In the genomic region with DNA sequence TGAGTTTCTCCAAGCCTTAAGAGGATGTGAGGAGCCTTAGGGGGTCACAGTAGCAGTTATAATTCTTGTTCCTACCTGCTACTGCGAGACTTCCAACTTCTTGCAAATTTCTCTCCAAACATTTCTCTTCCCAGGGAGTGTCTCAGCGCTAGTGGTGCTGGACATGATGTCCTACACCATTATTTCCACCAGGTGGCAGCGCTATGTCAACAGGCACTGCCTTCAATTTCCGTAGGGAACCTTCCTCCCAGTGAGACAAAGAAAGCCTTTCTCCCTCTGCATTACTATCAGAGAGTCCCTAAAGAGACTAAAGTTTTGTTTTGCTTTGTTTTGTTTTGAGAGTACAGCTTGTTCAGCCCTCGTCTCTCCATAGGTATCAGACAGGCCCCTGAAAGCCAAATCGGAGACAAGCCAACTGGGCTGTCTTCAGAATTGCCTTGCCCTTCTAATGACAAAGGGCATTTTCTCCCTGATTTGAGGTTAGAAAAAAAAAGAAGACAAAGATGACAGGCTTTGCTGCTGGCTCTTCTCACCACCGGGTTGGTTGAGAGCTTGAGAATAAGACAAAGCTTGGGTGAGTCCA, we compare ENCODE assay signal across 1 cellular context.
TF ChIP-seq lines count a peak whose summit lies in the region.

No MANE protein-coding gene starts in this region.

TF ChIP-seq in HepG2, 621 proteins besides CTCF, POLR2A, EP300 and RAD21 (continued from another document and continues in another):
- TF ChIP-seq DMAP1 (CRISPR knock-in tag; IDR thresholded peaks at IDR 0.05) (no peak), ZNF660 (CRISPR knock-in tag; IDR thresholded peaks at IDR 0.05; ENCODE audit: borderline replicate concordance, low read depth) (no peak), RELA (CRISPR knock-in tag; IDR thresholded peaks at IDR 0.05) (no peak), IKZF1 (IDR thresholded peaks at IDR 0.05) (no peak), FOXK1 (CRISPR knock-in tag; IDR thresholded peaks at IDR 0.05; ENCODE audit: borderline replicate concordance, low read depth) (peak; percentile 89; the same call in 1 of the 2 replicates), FOSL2 (CRISPR knock-in tag; IDR thresholded peaks at IDR 0.05) (0 out of 2 replicates have a peak, but pooled peaks have one; percentile 12), ZBTB7B (CRISPR knock-in tag; IDR thresholded peaks at IDR 0.05) (no peak), ZNF713 (CRISPR knock-in tag; IDR thresholded peaks at IDR 0.05) (no peak), NFIC (IDR thresholded peaks at IDR 0.05; ENCODE audit: low read length) (no peak), STAG1 (CRISPR knock-in tag; IDR thresholded peaks at IDR 0.05) (peak; percentile 57), ZNF503 (CRISPR knock-in tag; IDR thresholded peaks at IDR 0.05) (no peak), ELF3 (CRISPR knock-in tag; IDR thresholded peaks at IDR 0.05) (0 out of 2 replicates have a peak, but pooled peaks have one; percentile 25), GFI1 (CRISPR knock-in tag; IDR thresholded peaks at IDR 0.05; ENCODE audit: borderline replicate concordance) (no peak), PRMT3 (CRISPR knock-in tag; IDR thresholded peaks at IDR 0.05; ENCODE audit: borderline replicate concordance, low read depth) (no peak), ZSCAN21 (CRISPR knock-in tag; IDR thresholded peaks at IDR 0.05; ENCODE audit: borderline replicate concordance) (no peak), ZBTB20 (CRISPR knock-in tag; IDR thresholded peaks at IDR 0.05; ENCODE audit: borderline replicate concordance, low read depth) (no peak), ZNF121 (CRISPR knock-in tag; IDR thresholded peaks at IDR 0.05) (no peak), SMARCE1 (IDR thresholded peaks at IDR 0.05; ENCODE audit: borderline replicate concordance) (no peak), SSRP1 (CRISPR knock-in tag; IDR thresholded peaks at IDR 0.05) (no peak), FOXA1 (IDR thresholded peaks at IDR 0.05) (no peak), FOXA1 (CRISPR knock-in tag; IDR thresholded peaks at IDR 0.05) (peak; percentile 99), TEAD3 (CRISPR knock-in tag; optimal IDR thresholded peaks at IDR 0.05; ENCODE audit: borderline replicate concordance) (peak; percentile 71), ZNF749 (CRISPR knock-in tag; IDR thresholded peaks at IDR 0.05; ENCODE audit: borderline replicate concordance) (no peak), SP5 (CRISPR knock-in tag; IDR thresholded peaks at IDR 0.05; ENCODE audit: borderline replicate concordance, low read depth) (no peak), FOXO1 (CRISPR knock-in tag; IDR thresholded peaks at IDR 0.05) (0 out of 2 replicates have a peak, but pooled peaks have one; percentile 50), BCL6 (CRISPR knock-in tag; IDR thresholded peaks at IDR 0.05) (no peak), MIER3 (CRISPR knock-in tag; IDR thresholded peaks at IDR 0.05; ENCODE audit: borderline replicate concordance) (peak; percentile 51; the same call in 1 of the 2 replicates), NFE2 (CRISPR knock-in tag; IDR thresholded peaks at IDR 0.05) (no peak), ZNF331 (CRISPR knock-in tag; IDR thresholded peaks at IDR 0.05) (0 out of 2 replicates have a peak, but pooled peaks have one; percentile 23), CHD2 (IDR thresholded peaks at IDR 0.05; ENCODE audit: low read depth, low read length) (no peak), ZNF317 (CRISPR knock-in tag; IDR thresholded peaks at IDR 0.05) (no peak), RBM22 (optimal IDR thresholded peaks at IDR 0.05; ENCODE audit: low read length) (no peak), YEATS2 (CRISPR knock-in tag; IDR thresholded peaks at IDR 0.05; ENCODE audit: borderline replicate concordance) (peak; percentile 38; the same call in 1 of the 2 replicates), ZNF446 (CRISPR knock-in tag; IDR thresholded peaks at IDR 0.05) (no peak), SOX6 (IDR thresholded peaks at IDR 0.05) (no peak), SOX6 (CRISPR knock-in tag; IDR thresholded peaks at IDR 0.05) (peak; percentile 46), ZNF12 (CRISPR knock-in tag; IDR thresholded peaks at IDR 0.05) (no peak), ZZZ3 (CRISPR knock-in tag; IDR thresholded peaks at IDR 0.05; ENCODE audit: borderline replicate concordance) (no peak), SOX13 (IDR thresholded peaks at IDR 0.05) (no peak), SOX13 (CRISPR knock-in tag; conservative IDR thresholded peaks at IDR 0.05 in 1 of 2, IDR thresholded peaks at IDR 0.05 in 1 of 2) (peak in 1 of 2 experiments; percentile 50; a peak in 1 of 4 replicates), E2F2 (CRISPR knock-in tag; IDR thresholded peaks at IDR 0.05; ENCODE audit: borderline replicate concordance) (no peak), SP1 (IDR thresholded peaks at IDR 0.05) (no peak), SP1 (CRISPR knock-in tag; IDR thresholded peaks at IDR 0.05) (peak; percentile 35; the same call in 1 of the 2 replicates), WIZ (CRISPR knock-in tag; IDR thresholded peaks at IDR 0.05) (no peak), CBX5 (CRISPR knock-in tag; IDR thresholded peaks at IDR 0.05; ENCODE audit: borderline replicate concordance) (no peak), GABPB1 (CRISPR knock-in tag; IDR thresholded peaks at IDR 0.05) (no peak), ARHGAP35 (CRISPR knock-in tag; IDR thresholded peaks at IDR 0.05; ENCODE audit: borderline replicate concordance) (no peak), ZNF772 (CRISPR knock-in tag; IDR thresholded peaks at IDR 0.05) (no peak), SMC3 (IDR thresholded peaks at IDR 0.05; ENCODE audit: low read length) (peak; percentile 88), ZNF672 (CRISPR knock-in tag; IDR thresholded peaks at IDR 0.05) (no peak), ZSCAN22 (CRISPR knock-in tag; IDR thresholded peaks at IDR 0.05) (no peak), ZNF616 (CRISPR knock-in tag; IDR thresholded peaks at IDR 0.05; ENCODE audit: low read depth) (no peak), ZNF614 (CRISPR knock-in tag; IDR thresholded peaks at IDR 0.05; ENCODE audit: borderline replicate concordance) (no peak), ZBTB3 (CRISPR knock-in tag; IDR thresholded peaks at IDR 0.05; ENCODE audit: borderline replicate concordance, low read depth) (no peak)
- TF ChIP-seq, protein P1, sequence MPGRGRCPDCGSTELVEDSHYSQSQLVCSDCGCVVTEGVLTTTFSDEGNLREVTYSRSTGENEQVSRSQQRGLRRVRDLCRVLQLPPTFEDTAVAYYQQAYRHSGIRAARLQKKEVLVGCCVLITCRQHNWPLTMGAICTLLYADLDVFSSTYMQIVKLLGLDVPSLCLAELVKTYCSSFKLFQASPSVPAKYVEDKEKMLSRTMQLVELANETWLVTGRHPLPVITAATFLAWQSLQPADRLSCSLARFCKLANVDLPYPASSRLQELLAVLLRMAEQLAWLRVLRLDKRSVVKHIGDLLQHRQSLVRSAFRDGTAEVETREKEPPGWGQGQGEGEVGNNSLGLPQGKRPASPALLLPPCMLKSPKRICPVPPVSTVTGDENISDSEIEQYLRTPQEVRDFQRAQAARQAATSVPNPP (CRISPR knock-in tag; IDR thresholded peaks at IDR 0.05): no peak
- TF ChIP-seq, protein P2, sequence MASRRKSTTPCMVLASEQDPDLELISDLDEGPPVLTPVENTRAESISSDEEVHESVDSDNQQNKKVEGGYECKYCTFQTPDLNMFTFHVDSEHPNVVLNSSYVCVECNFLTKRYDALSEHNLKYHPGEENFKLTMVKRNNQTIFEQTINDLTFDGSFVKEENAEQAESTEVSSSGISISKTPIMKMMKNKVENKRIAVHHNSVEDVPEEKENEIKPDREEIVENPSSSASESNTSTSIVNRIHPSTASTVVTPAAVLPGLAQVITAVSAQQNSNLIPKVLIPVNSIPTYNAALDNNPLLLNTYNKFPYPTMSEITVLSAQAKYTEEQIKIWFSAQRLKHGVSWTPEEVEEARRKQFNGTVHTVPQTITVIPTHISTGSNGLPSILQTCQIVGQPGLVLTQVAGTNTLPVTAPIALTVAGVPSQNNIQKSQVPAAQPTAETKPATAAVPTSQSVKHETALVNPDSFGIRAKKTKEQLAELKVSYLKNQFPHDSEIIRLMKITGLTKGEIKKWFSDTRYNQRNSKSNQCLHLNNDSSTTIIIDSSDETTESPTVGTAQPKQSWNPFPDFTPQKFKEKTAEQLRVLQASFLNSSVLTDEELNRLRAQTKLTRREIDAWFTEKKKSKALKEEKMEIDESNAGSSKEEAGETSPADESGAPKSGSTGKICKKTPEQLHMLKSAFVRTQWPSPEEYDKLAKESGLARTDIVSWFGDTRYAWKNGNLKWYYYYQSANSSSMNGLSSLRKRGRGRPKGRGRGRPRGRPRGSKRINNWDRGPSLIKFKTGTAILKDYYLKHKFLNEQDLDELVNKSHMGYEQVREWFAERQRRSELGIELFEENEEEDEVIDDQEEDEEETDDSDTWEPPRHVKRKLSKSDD (CRISPR knock-in tag; IDR thresholded peaks at IDR 0.05; ENCODE audit: low read depth): no peak
- TF ChIP-seq, protein P3, sequence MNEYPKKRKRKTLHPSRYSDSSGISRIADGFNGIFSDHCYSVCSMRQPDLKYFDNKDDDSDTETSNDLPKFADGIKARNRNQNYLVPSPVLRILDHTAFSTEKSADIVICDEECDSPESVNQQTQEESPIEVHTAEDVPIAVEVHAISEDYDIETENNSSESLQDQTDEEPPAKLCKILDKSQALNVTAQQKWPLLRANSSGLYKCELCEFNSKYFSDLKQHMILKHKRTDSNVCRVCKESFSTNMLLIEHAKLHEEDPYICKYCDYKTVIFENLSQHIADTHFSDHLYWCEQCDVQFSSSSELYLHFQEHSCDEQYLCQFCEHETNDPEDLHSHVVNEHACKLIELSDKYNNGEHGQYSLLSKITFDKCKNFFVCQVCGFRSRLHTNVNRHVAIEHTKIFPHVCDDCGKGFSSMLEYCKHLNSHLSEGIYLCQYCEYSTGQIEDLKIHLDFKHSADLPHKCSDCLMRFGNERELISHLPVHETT (CRISPR knock-in tag; conservative IDR thresholded peaks at IDR 0.05): no peak
- TF ChIP-seq, protein P4, sequence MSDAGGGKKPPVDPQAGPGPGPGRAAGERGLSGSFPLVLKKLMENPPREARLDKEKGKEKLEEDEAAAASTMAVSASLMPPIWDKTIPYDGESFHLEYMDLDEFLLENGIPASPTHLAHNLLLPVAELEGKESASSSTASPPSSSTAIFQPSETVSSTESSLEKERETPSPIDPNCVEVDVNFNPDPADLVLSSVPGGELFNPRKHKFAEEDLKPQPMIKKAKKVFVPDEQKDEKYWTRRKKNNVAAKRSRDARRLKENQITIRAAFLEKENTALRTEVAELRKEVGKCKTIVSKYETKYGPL (CRISPR knock-in tag; IDR thresholded peaks at IDR 0.05): no peak
- TF ChIP-seq, protein P5, sequence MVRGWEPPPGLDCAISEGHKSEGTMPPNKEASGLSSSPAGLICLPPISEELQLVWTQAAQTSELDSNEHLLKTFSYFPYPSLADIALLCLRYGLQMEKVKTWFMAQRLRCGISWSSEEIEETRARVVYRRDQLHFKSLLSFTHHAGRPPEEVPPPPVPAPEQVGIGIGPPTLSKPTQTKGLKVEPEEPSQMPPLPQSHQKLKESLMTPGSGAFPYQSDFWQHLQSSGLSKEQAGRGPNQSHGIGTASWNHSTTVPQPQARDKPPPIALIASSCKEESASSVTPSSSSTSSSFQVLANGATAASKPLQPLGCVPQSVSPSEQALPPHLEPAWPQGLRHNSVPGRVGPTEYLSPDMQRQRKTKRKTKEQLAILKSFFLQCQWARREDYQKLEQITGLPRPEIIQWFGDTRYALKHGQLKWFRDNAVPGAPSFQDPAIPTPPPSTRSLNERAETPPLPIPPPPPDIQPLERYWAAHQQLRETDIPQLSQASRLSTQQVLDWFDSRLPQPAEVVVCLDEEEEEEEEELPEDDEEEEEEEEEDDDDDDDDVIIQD (CRISPR knock-in tag; IDR thresholded peaks at IDR 0.05; ENCODE audit: low read depth): no peak
- TF ChIP-seq, protein P6, sequence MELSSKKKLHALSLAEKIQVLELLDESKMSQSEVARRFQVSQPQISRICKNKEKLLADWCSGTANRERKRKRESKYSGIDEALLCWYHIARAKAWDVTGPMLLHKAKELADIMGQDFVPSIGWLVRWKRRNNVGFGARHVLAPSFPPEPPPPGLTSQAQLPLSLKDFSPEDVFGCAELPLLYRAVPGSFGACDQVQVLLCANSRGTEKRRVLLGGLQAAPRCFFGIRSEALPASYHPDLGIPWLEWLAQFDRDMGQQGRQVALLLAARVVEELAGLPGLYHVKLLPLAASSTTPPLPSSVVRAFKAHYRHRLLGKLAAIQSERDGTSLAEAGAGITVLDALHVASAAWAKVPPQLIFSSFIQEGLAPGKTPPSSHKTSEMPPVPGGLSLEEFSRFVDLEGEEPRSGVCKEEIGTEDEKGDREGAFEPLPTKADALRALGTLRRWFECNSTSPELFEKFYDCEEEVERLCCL (CRISPR knock-in tag; IDR thresholded peaks at IDR 0.05; ENCODE audit: borderline replicate concordance): no peak
- TF ChIP-seq, protein P7, sequence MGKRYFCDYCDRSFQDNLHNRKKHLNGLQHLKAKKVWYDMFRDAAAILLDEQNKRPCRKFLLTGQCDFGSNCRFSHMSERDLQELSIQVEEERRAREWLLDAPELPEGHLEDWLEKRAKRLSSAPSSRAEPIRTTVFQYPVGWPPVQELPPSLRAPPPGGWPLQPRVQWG (CRISPR knock-in tag; IDR thresholded peaks at IDR 0.05; ENCODE audit: borderline replicate concordance, low read depth): no peak
